ENCODE assay signal across 17 cellular contexts in genomic region chr3:123597561-123597960, GRCh38. TPM values are rescaled to one million over a fixed set of nuclear protein-coding genes. Genes with fewer than 3 reads are reported as not detected.
DNase-seq lines count a peak whose midpoint lies in the region; ATAC-seq and TF ChIP-seq lines count a peak whose summit lies in the region.
"Had no signal": no experiment of that assay in that cellular context is flagged by ENCODE, and none has a peak within 500 bp of the region (broad histone marks: within the 10 kb centered on the region; RNA-seq: fewer than 3 reads in every experiment).

No MANE protein-coding gene starts in this region.

- no peaks in the 10 kb centered on the region for H3K27me3 ChIP-seq in prostate gland (replicated peaks; ENCODE audit: insufficient read depth)
- H3K27me3 ChIP-seq: BLaER1 had no signal

- 0 out of 2 replicates have a peak overlapping the region, but pooled peaks have one; percentile 5 for H3K4me3 ChIP-seq in LNCaP clone FGC (ENCODE audit: low read depth, low read length)
- H3K4me3 ChIP-seq in prostate gland, result no peak overlapping the region
- H3K4me3 ChIP-seq: BLaER1 had no signal

- no peak for TF ChIP-seq CTCF in LNCaP clone FGC (IDR thresholded peaks at IDR 0.05; ENCODE audit: control insufficient read depth, extremely low read depth, insufficient read depth)
- TF ChIP-seq CTCF in VCaP (conservative IDR thresholded peaks at IDR 0.05), result no peak
- no peak for TF ChIP-seq CTCF in prostate gland (IDR thresholded peaks at IDR 0.05)

- intact Hi-C loops in left colon (cut with DNase I, micrococcal nuclease) (no loop called here), prostate gland (cut with DNase I) (no loop called here)

- peak; percentile 57 for ATAC-seq in left colon
- ATAC-seq in HG03469 (IDR thresholded peaks at IDR 0.05; ENCODE audit: unreplicated experiment), result no peak

- no peak for TF ChIP-seq POLR2A in prostate gland (IDR thresholded peaks at IDR 0.05)

- peak overlapping the region; percentile 66 for H3K27ac ChIP-seq in VCaP
- no peak overlapping the region for H3K27ac ChIP-seq in prostate gland
- H3K27ac ChIP-seq: BLaER1 had no signal

- DNase-seq in LNCaP clone FGC (ENCODE audit: low read depth) (peak; percentile 98), left colon (no peak), prostate gland (ENCODE audit: low spot score) (peak; percentile 45), HK-2 (ENCODE audit: unreplicated experiment) (no peak), H4 (ENCODE audit: low spot score) (no peak), putamen (ENCODE audit: low spot score) (no peak)
- DNase-seq: CD4-positive, alpha-beta T cell; CD8-positive, alpha-beta memory T cell; DMS 273 treated with DMSO at 0.1 percent for 48 hours; DMS79 treated with DMSO at 0.1 percent for 48 hours; GF-D8; GOT3; H7; HCEC 1CT had no signal

- no peaks in the 10 kb centered on the region for H3K36me3 ChIP-seq in prostate gland

- H3K4me1 ChIP-seq in prostate gland (replicated peaks), result peaks cover 9% of the 10 kb centered on the region
- H3K4me1 ChIP-seq: BLaER1 had no signal

- H3K9me3 ChIP-seq in prostate gland, result no peaks in the 10 kb centered on the region
- H3K9me3 ChIP-seq: BLaER1 had no signal

- WGBS in prostate gland, result 39% methylated on average over 4 of the region's 4 CpGs

RNA-seq across cellular contexts. Expression of gene HACD2, which starts 12.7 kb away (rescaled TPM):
- total RNA-seq in left colon, result 10 to 100 TPM; 60.8 to 63.5 TPM
- 10 to 100 TPM; 36.5 to 65.6 TPM for total RNA-seq in prostate gland
- 23.7 and 30.5 TPM in 2 replicates for total RNA-seq in H4 (2014; rRNA removed; shearing (Covaris generic))

Comparison
In these comparisons a context has a peak if more than half of its experiments do, and no peak if none do; other contexts are left out.
1. DNase-seq: peak in LNCaP clone FGC (single experiment) and prostate gland (single experiment); none in left colon (0 of 2), HK-2 (single experiment), H4 (single experiment) and putamen (single experiment).